In the genomic region with DNA sequence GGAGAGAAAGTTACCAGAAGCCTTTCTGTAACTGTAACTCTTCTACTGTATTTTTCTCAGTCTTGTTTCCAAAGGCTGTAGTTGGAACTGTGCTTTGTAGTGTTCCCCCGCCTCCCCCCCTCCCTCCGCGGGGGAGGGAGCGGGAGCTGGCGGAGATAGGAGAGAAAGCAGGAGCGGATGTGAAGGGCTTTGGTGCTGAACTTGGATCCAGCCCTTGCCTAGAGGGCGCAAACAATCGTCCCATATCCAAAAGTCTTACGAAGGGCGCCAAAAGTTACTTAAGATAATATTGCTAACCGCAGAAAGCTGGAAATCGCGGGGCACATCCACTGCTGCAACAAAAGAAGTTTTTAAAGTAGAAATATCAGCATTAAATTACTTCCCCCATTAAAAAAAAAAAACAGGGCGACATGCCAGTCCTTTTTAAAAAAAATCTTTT, we compare ENCODE assay signal across 8 cellular contexts. TPM values are rescaled to one million over a fixed set of nuclear protein-coding genes. Genes with fewer than 3 reads are reported as not detected.
DNase-seq lines count a peak whose midpoint lies in the region; ATAC-seq and TF ChIP-seq lines count a peak whose summit lies in the region.

No MANE protein-coding gene starts in this region.

- H3K4me1 ChIP-seq in BE2C (peaks cover 6% of the 10 kb centered on the region), colonic mucosa (peaks cover 15% of the 10 kb centered on the region)

- H3K36me3 ChIP-seq in BE2C (no peaks in the 10 kb centered on the region), colonic mucosa (no peaks in the 10 kb centered on the region)

- peak overlapping the region; percentile 68 for H3K27ac Mint-ChIP-seq in stimulated activated naive CD8-positive, alpha-beta T cell treated with anti-CD3 and anti-CD28 coated beads, Interleukin-15, Interleukin-2, amounts not matched to agents 100 ng/mL and 50 ng/mL, for 24 hours

- TF ChIP-seq CTCF in BE2C (IDR thresholded peaks at IDR 0.05; ENCODE audit: low read depth, low read length) (peak; percentile 18; the same call in 1 of the 2 replicates), HFF-Myc (IDR thresholded peaks at IDR 0.05; ENCODE audit: low read depth, low read length, missing control alignments) (no peak), colonic mucosa (IDR thresholded peaks at IDR 0.05) (no peak)

- no peaks in the 10 kb centered on the region for H3K27me3 ChIP-seq in BE2C
- H3K27me3 ChIP-seq in colonic mucosa, result no peaks in the 10 kb centered on the region
- no peaks in the 10 kb centered on the region for H3K27me3 ChIP-seq in layer of hippocampus (ENCODE audit: control insufficient read depth, insufficient read depth, low read length)

- H3K27me3 Mint-ChIP-seq in stimulated activated naive CD8-positive, alpha-beta T cell treated with anti-CD3 and anti-CD28 coated beads, Interleukin-15, Interleukin-2, amounts not matched to agents 100 ng/mL and 50 ng/mL, for 24 hours, result peaks cover 35% of the 10 kb centered on the region

- peak overlapping the region; percentile 33 for H3K4me3 Mint-ChIP-seq in stimulated activated naive CD8-positive, alpha-beta T cell treated with anti-CD3 and anti-CD28 coated beads, Interleukin-15, Interleukin-2, amounts not matched to agents 100 ng/mL and 50 ng/mL, for 24 hours

- peak overlapping the region in 1 of 2 donors; percentile 81 for H3K9ac ChIP-seq in colonic mucosa (ENCODE audit: low read depth in 2 of 2, low read length in 2 of 2)

- H3K9me3 Mint-ChIP-seq in stimulated activated naive CD8-positive, alpha-beta T cell treated with anti-CD3 and anti-CD28 coated beads, Interleukin-15, Interleukin-2, amounts not matched to agents 100 ng/mL and 50 ng/mL, for 24 hours, result no peaks in the 10 kb centered on the region

- H3K27ac ChIP-seq in colonic mucosa, result peak overlapping the region; percentile 79
- H3K27ac ChIP-seq in layer of hippocampus (ENCODE audit: low read depth, low read length), result peak overlapping the region; percentile 92

- DNase-seq in BE2C (peak; percentile 68), HFF-Myc (ENCODE audit: extremely low read depth, low read depth) (peak; percentile 65), RKO (ENCODE audit: low spot score) (peak; percentile 91), colonic mucosa (peak; percentile 83)

- no peaks in the 10 kb centered on the region for H3K36me3 Mint-ChIP-seq in stimulated activated naive CD8-positive, alpha-beta T cell treated with anti-CD3 and anti-CD28 coated beads, Interleukin-15, Interleukin-2, amounts not matched to agents 100 ng/mL and 50 ng/mL, for 24 hours (ENCODE audit: low read depth)

- peaks cover 54% of the 10 kb centered on the region for H3K4me1 Mint-ChIP-seq in stimulated activated naive CD8-positive, alpha-beta T cell treated with anti-CD3 and anti-CD28 coated beads, Interleukin-15, Interleukin-2, amounts not matched to agents 100 ng/mL and 50 ng/mL, for 24 hours (ENCODE audit: low read depth)

- ATAC-seq in GM21825 (IDR thresholded peaks at IDR 0.05; ENCODE audit: unreplicated experiment) (no peak), GM18873 (IDR thresholded peaks at IDR 0.05; ENCODE audit: low FRiP score, unreplicated experiment) (no peak)

- no peaks in the 10 kb centered on the region for H3K9me3 ChIP-seq in BE2C
- H3K9me3 ChIP-seq in colonic mucosa, result no peaks in the 10 kb centered on the region

- intact Hi-C loops in colonic mucosa (cut with DNase I), result no loop called here

- H3K4me3 ChIP-seq in BE2C (ENCODE audit: low read depth, low read length) (peak overlapping the region; percentile 42), HFF-Myc (replicated peaks; ENCODE audit: low read depth, low read length) (peak overlapping the region; percentile 1), colonic mucosa (no peak overlapping the region)

RNA-seq across cellular contexts. Expression of gene NFIA, which starts 2.4 kb away (rescaled TPM):
- 6.0 TPM for polyA plus RNA-seq in BE2C (2012; ENCODE audit: insufficient read depth, insufficient read length, low read depth)
- 10 to 100 TPM; 36.0 to 44.2 TPM for total RNA-seq in colonic mucosa
